In genomic region chr11:64843971-64844329, GRCh38 we compare ENCODE assay signal across 8 cellular contexts. TPM values are rescaled to one million over a fixed set of nuclear protein-coding genes. Genes with fewer than 3 reads are reported as not detected.
DNase-seq lines count a peak whose midpoint lies in the region; ATAC-seq and TF ChIP-seq lines count a peak whose summit lies in the region.

No MANE protein-coding gene starts in this region.

- no peaks in the 10 kb centered on the region for H3K79me2 ChIP-seq in DND-41 (ENCODE audit: insufficient read depth, low read length)

- H3K4me3 Mint-ChIP-seq in nephron progenitor cell: peak overlapping the region; percentile 86

- H4K20me1 ChIP-seq in DND-41 (ENCODE audit: insufficient read depth, low read length): 0 out of 2 replicates have a peak, but pooled peaks cover 3% of the 10 kb centered on the region

- H3K27ac ChIP-seq in DND-41 (ENCODE audit: low read length): no peak overlapping the region
- peak overlapping the region; percentile 75 for H3K27ac ChIP-seq in duodenal mucosa (ENCODE audit: low read depth, low read length)
- no peak overlapping the region for H3K27ac ChIP-seq in aorta (ENCODE audit: low read depth in 1 of 2, low read length in 2 of 2)

- TF ChIP-seq CTCF in DND-41 (IDR thresholded peaks at IDR 0.05; ENCODE audit: borderline replicate concordance, extremely low read depth, low read length, poor library complexity, severe bottlenecking) (no peak), nephron progenitor cell (IDR thresholded peaks at IDR 0.05) (no peak)

- H3K4me2 ChIP-seq in DND-41 (ENCODE audit: insufficient read depth, low read length): peak overlapping the region; percentile 51

- H3K9me3 ChIP-seq in DND-41 (ENCODE audit: insufficient read depth, low read length, severe bottlenecking) (no peaks in the 10 kb centered on the region), duodenal mucosa (ENCODE audit: control insufficient read depth in 1 of 2, low read length in 2 of 2) (no peaks in the 10 kb centered on the region), aorta (ENCODE audit: control insufficient read depth, low read length) (no peaks in the 10 kb centered on the region)

- WGBS in aorta, 2 donors: 55 to 59% methylated on average over 17 to 19 of the region's 19 CpGs

- no peak overlapping the region for H3K27ac Mint-ChIP-seq in nephron progenitor cell

- peaks cover 30% of the 10 kb centered on the region for H3K4me1 Mint-ChIP-seq in nephron progenitor cell

- intact Hi-C loops in aorta (cut with DNase I): loop anchor here (10.0 kb wide), 1 partner anchor 151 kb away; the partner anchor contains the start of gene BATF2 (in 2 of the 2)

- H3K27me3 ChIP-seq in DND-41 (ENCODE audit: insufficient read depth, low read length, poor library complexity): peaks cover 12% of the 10 kb centered on the region
- H3K27me3 ChIP-seq in duodenal mucosa (ENCODE audit: control insufficient read depth in 1 of 2, insufficient read depth in 2 of 2, low read length in 2 of 2): no peaks in the 10 kb centered on the region
- H3K27me3 ChIP-seq in aorta (ENCODE audit: control insufficient read depth in 1 of 2, insufficient read depth in 2 of 2, low read length in 1 of 2): no peaks in the 10 kb centered on the region

- peaks cover 17% of the 10 kb centered on the region for H3K4me1 ChIP-seq in DND-41 (ENCODE audit: insufficient read depth, low read length)
- peaks cover 16 to 44% of the 10 kb centered on the region in 2 donors for H3K4me1 ChIP-seq in duodenal mucosa (ENCODE audit: control insufficient read depth in 1 of 2, insufficient read depth in 2 of 2, low read length in 2 of 2)
- no peaks in the 10 kb centered on the region for H3K4me1 ChIP-seq in aorta (ENCODE audit: control insufficient read depth in 1 of 2, insufficient read depth in 2 of 2, low read length in 2 of 2)

- ATAC-seq in DND-41 (ENCODE audit: insufficient read depth, low read depth): no peak
- ATAC-seq in aorta (ENCODE audit: low FRiP score): no peak

- peak overlapping the region in 1 of 2 experiments; percentile 38; a peak in 1 of 4 replicates for H3K4me3 ChIP-seq in DND-41 (ENCODE audit: low read depth in 1 of 2, low read length in 2 of 2)
- H3K4me3 ChIP-seq in duodenal mucosa (ENCODE audit: low read depth in 1 of 2, low read length in 2 of 2): peak overlapping the region; percentile 84 to 86
- no peak overlapping the region for H3K4me3 ChIP-seq in aorta (ENCODE audit: low read length in 2 of 2)

- H3K9ac ChIP-seq in DND-41 (ENCODE audit: low read depth, low read length): no peak overlapping the region
- H3K9ac ChIP-seq in duodenal mucosa (ENCODE audit: low read depth in 1 of 2, low read length in 2 of 2): peak overlapping the region; percentile 81 to 87

- no peaks in the 10 kb centered on the region for H3K36me3 ChIP-seq in DND-41 (ENCODE audit: insufficient read depth, low read length)
- H3K36me3 ChIP-seq in duodenal mucosa (ENCODE audit: control insufficient read depth in 1 of 2, insufficient read depth in 2 of 2, low read length in 2 of 2): peaks cover 0 to 18% of the 10 kb centered on the region in 2 donors
- H3K36me3 ChIP-seq in aorta (ENCODE audit: control insufficient read depth in 1 of 2, insufficient read depth in 2 of 2, low read length in 1 of 2): no peaks in the 10 kb centered on the region

- H3K9me3 Mint-ChIP-seq in nephron progenitor cell: no peaks in the 10 kb centered on the region

- H3K36me3 Mint-ChIP-seq in nephron progenitor cell (ENCODE audit: low read depth): no peaks in the 10 kb centered on the region

- H2AFZ ChIP-seq in DND-41 (ENCODE audit: low read depth, low read length): no peak overlapping the region

- peaks cover 10% of the 10 kb centered on the region for H3K27me3 Mint-ChIP-seq in nephron progenitor cell (ENCODE audit: low read depth, poor library complexity)

- no peak for DNase-seq in DND-41
- DNase-seq in NCI-H526 treated with DMSO at 0.1 percent for 48 hours (lab: John Stamatoyannopoulos, UW): peak; percentile 66
- DNase-seq in nephron progenitor cell: no peak
- DNase-seq in T-helper 9 cell: no peak
- DNase-seq in aorta: no peak
- no peak for DNase-seq in GDM1 (lab: John Stamatoyannopoulos, UW)
- DNase-seq in KG1 (lab: John Stamatoyannopoulos, UW): no peak

RNA-seq across cellular contexts. Expression of gene CDC42BPG, which starts 0.5 kb away (rescaled TPM):
- 1 to 10 TPM in 1 of 2 donors, under 1 TPM in 1; 0.29 to 1.2 TPM for total RNA-seq in aorta
- 1 to 10 TPM in 1 of 2 donors, under 1 TPM in 1; 0.56 to 6.0 TPM for polyA plus RNA-seq in aorta

RNA-seq across cellular contexts. Expression of gene MEN1, which starts 33.6 kb away (rescaled TPM):
- 10 to 100 TPM; 14.5 to 18.0 TPM for total RNA-seq in aorta
- polyA plus RNA-seq in aorta: 10 to 100 TPM in 1 of 2 donors, 1 to 10 TPM in 1; 9.1 to 18.8 TPM

RNA-seq across cellular contexts. Expression of gene EHD1, which starts 34.5 kb away (rescaled TPM):
- 100 to 1,000 TPM in 1 of 2 donors, 10 to 100 TPM in 1; 61.8 to 122 TPM for total RNA-seq in aorta
- 10 to 100 TPM; 14.4 to 28.8 TPM for polyA plus RNA-seq in aorta

RNA-seq across cellular contexts. Expression of gene MAP4K2, which starts 40.9 kb away (rescaled TPM):
- 10 to 100 TPM; 10.7 to 11.5 TPM for total RNA-seq in aorta
- polyA plus RNA-seq in aorta: 10 to 100 TPM in 1 of 2 donors, 1 to 10 TPM in 1; 5.4 to 29.6 TPM

Comparison
In these comparisons a context has a peak if more than half of its experiments do, and no peak if none do; other contexts are left out.
1. H3K4me3 ChIP-seq: peak in duodenal mucosa (2 of 2); none in aorta (0 of 2).